Comparison of ENCODE assay signal across 16 cellular contexts in the genomic region with DNA sequence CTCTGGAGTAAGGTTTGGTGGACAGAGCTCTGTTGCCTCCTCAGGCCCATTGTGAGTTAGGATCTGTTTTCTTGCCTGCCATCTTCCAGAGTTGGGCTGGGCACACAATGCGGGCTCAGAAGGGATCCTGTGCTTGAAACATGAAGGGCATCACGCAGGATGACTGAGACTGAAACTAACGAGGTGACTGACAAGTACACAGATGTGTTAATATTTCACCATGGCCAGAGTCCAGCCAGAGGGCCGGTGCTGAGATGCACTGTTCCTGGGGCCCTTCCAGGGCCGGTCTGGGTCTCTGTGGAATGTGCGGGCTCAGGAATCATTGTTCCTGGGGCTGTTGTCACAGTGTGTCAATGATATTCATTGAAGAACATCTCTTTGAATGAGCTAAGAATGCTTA.
DNase-seq lines count a peak whose midpoint lies in the region; ATAC-seq, FAIRE-seq and TF ChIP-seq lines count a peak whose summit lies in the region.
"Had no signal": no experiment of that assay in that cellular context is flagged by ENCODE, and none has a peak within 500 bp of the region (broad histone marks: within the 10 kb centered on the region; RNA-seq: fewer than 3 reads in every experiment).

No MANE protein-coding gene starts in this region.

- no TSS peak for BruUV-seq in HepG2 (replicated peaks; lab: Mats Ljungman, UMichigan)

- H3K4me3 ChIP-seq in HepG2 (replicated peaks in 1 of 3; ENCODE audit: insufficient read depth in 1 of 3, low read depth in 2 of 3, low read length in 3 of 3), result no peak overlapping the region
- H3K4me3 ChIP-seq in right lobe of liver, result no peak overlapping the region
- no peak overlapping the region for H3K4me3 ChIP-seq in GM23248
- H3K4me3 ChIP-seq: MG63 had no signal

- H3K9me3 ChIP-seq in HepG2 (ENCODE audit: low read length) (no peaks in the 10 kb centered on the region), right lobe of liver (no peaks in the 10 kb centered on the region), GM23248 (ENCODE audit: low read depth) (no peaks in the 10 kb centered on the region)
- H3K9me3 ChIP-seq: MG63 had no signal

- no peak for FAIRE-seq in HepG2 (lab: Jason Lieb, UNC)

- intact Hi-C loops in HepG2 (cut with micrococcal nuclease; ENCODE audit: unreplicated experiment) (no loop called here), right lobe of liver (cut with DNase I) (no loop called here)

- H3K79me2 ChIP-seq in HepG2 (ENCODE audit: insufficient read depth, low read length) (no peaks in the 10 kb centered on the region), GM23248 (ENCODE audit: insufficient read depth) (no peaks in the 10 kb centered on the region)

- no peak overlapping the region for H3K9ac ChIP-seq in HepG2 (ENCODE audit: insufficient read depth, low read depth, low read length)
- no peak overlapping the region for H3K9ac ChIP-seq in GM23248
- H3K9ac ChIP-seq: KMS-11 had no signal

- H3K27me3 ChIP-seq in HepG2 (ENCODE audit: control insufficient read depth in 1 of 2, insufficient read depth in 2 of 2, low read length in 2 of 2) (peaks cover 6 to 9% of the 10 kb centered on the region in 2 experiments; a peak in 3 of 5 replicates), right lobe of liver (no peaks in the 10 kb centered on the region), GM23248 (replicated peaks; ENCODE audit: insufficient read depth) (peaks cover 9% of the 10 kb centered on the region; the same call in 1 of the 2 replicates)
- H3K27me3 ChIP-seq: MG63 had no signal

- ATAC-seq in HepG2 (peak; percentile 80), right lobe of liver (no peak), HG02678 (IDR thresholded peaks at IDR 0.05; ENCODE audit: unreplicated experiment) (peak; percentile 67), HG03378 (IDR thresholded peaks at IDR 0.05; ENCODE audit: unreplicated experiment) (peak; percentile 76), GM21737 (IDR thresholded peaks at IDR 0.05; ENCODE audit: unreplicated experiment) (no peak), GM19035 (IDR thresholded peaks at IDR 0.05; ENCODE audit: unreplicated experiment) (no peak)
- ATAC-seq: PC-3 had no signal

- H3K4me1 ChIP-seq in HepG2 (ENCODE audit: insufficient read depth, low read length) (peaks cover 10% of the 10 kb centered on the region; the same call in 1 of the 2 replicates), right lobe of liver (no peaks in the 10 kb centered on the region), GM23248 (ENCODE audit: insufficient read depth) (no peaks in the 10 kb centered on the region)

- H3K36me3 ChIP-seq in HepG2 (replicated peaks in 1 of 2; ENCODE audit: control insufficient read depth in 1 of 2, insufficient read depth in 2 of 2, low read length in 2 of 2) (no peaks in the 10 kb centered on the region), right lobe of liver (no peaks in the 10 kb centered on the region), GM23248 (ENCODE audit: low read depth) (no peaks in the 10 kb centered on the region)
- H3K36me3 ChIP-seq: MG63 had no signal

- TF ChIP-seq EP300 in HepG2 (IDR thresholded peaks at IDR 0.05; ENCODE audit: low read depth in 2 of 2, low read length in 2 of 2) (no peak), HepG2 (CRISPR knock-in tag; IDR thresholded peaks at IDR 0.05; ENCODE audit: borderline replicate concordance) (no peak)

- H2AFZ ChIP-seq in HepG2 (ENCODE audit: low read length) (no peak overlapping the region), GM23248 (no peak overlapping the region)

- H3K27ac ChIP-seq in HepG2 (ENCODE audit: extremely low read length, insufficient read depth, low read length), result no peak overlapping the region
- no peak overlapping the region for H3K27ac ChIP-seq in right lobe of liver
- no peak overlapping the region for H3K27ac ChIP-seq in GM23248
- H3K27ac ChIP-seq: KMS-11 had no signal

- no peaks in the 10 kb centered on the region for H3K9me2 ChIP-seq in GM23248 (ENCODE audit: insufficient read depth)

- no peaks in the 10 kb centered on the region for H3F3A ChIP-seq in GM23248 (ENCODE audit: insufficient read depth)

- TF ChIP-seq RAD21 in HepG2 (CRISPR knock-in tag; IDR thresholded peaks at IDR 0.05), result no peak

- TF ChIP-seq CTCF in HepG2 (CRISPR knock-in tag; IDR thresholded peaks at IDR 0.05) (no peak), right lobe of liver (IDR thresholded peaks at IDR 0.05) (no peak)

- TF ChIP-seq POLR2A in HepG2 (IDR thresholded peaks at IDR 0.05; ENCODE audit: insufficient read depth in 1 of 2, low read depth in 2 of 2, low read length in 2 of 2) (no peak), right lobe of liver (IDR thresholded peaks at IDR 0.05) (no peak)

- WGBS in HepG2 (ENCODE audit: low lambda C conversion rate), result 0% methylated on average over 4 of the region's 6 CpGs
- 29% methylated on average over 5 of the region's 6 CpGs for WGBS in right lobe of liver (ENCODE audit: insufficient coverage, low coverage, low lambda C conversion rate, missing lambda C conversion rate)
- WGBS in GM23248 (ENCODE audit: low coverage in 1 of 2, low lambda C conversion rate in 2 of 2, missing lambda C conversion rate in 2 of 2), 2 experiments, result 52 to 57% methylated on average over 6 of the region's 6 CpGs

- CTCF ChIA-PET in HepG2 (lab: Yijun Ruan, JAX; ENCODE audit: low intra/inter-chr PET ratio, low total read pairs), result interaction anchor here (0.7 kb wide), 1 partner anchor 12 kb away, joined by 3 read pairs; no protein-coding TSS in a partner anchor

- POLR2A ChIA-PET in HepG2 (lab: Yijun Ruan, JAX), result no interaction called here

- DNase-seq in HepG2 (ENCODE audit: low spot score), result no peak
- no peak for DNase-seq in right lobe of liver
- DNase-seq in MV-4-11 (lab: John Stamatoyannopoulos, UW), result no peak
- no peak for DNase-seq in GM23248
- DNase-seq: 8988T, C1 segment of cervical spinal cord, MG63, NCI-H1105, NCI-H187 treated with DMSO at 0.1 percent for 48 hours, NCI-H446, PC-3 had no signal

- H3K4me2 ChIP-seq in HepG2 (ENCODE audit: low read depth, low read length) (no peak overlapping the region), GM23248 (ENCODE audit: unreplicated experiment) (no peak overlapping the region)
- H3K4me2 ChIP-seq: KMS-11 had no signal

- in situ Hi-C loops in HepG2 (cut with HindIII; ENCODE audit: extremely low pct_ligation_motif_present, low pct_unique_long_range_greater_than_20kb) (no loop called here), GM23248 (cut with MboI) (no loop called here)

- H4K20me1 ChIP-seq in HepG2 (ENCODE audit: insufficient read depth, low read length) (no peaks in the 10 kb centered on the region), GM23248 (ENCODE audit: insufficient read depth) (no peaks in the 10 kb centered on the region)

TF ChIP-seq in HepG2, 621 proteins besides CTCF, POLR2A, EP300 and RAD21:
- no peak for TF ChIP-seq HCFC1 (IDR thresholded peaks at IDR 0.05; ENCODE audit: low read depth, low read length)
- no peak for TF ChIP-seq ZNF770 (CRISPR knock-in tag; IDR thresholded peaks at IDR 0.05)
- TF ChIP-seq ZNF235 (CRISPR knock-in tag; IDR thresholded peaks at IDR 0.05; ENCODE audit: borderline replicate concordance), result no peak
- no peak for TF ChIP-seq MYNN (CRISPR knock-in tag; IDR thresholded peaks at IDR 0.05; ENCODE audit: low read depth)

Comparison
In these comparisons a context has a peak if more than half of its experiments do, and no peak if none do; other contexts are left out.
1. ATAC-seq: peak in HepG2 (single experiment), HG02678 (single experiment) and HG03378 (single experiment); none in right lobe of liver (0 of 4), GM21737 (single experiment) and GM19035 (single experiment).